ENCODE assay signal across 28 cellular contexts in genomic region chr14:84523746-84524145, GRCh38.
"Had no signal": no experiment of that assay in that cellular context is flagged by ENCODE, and none has a peak within 500 bp of the region (broad histone marks: within the 10 kb centered on the region; RNA-seq: fewer than 3 reads in every experiment).

No MANE protein-coding gene starts in this region.

- H3K36me3 ChIP-seq: esophagus muscularis mucosa, esophagus squamous epithelium, gastrocnemius medialis, gastroesophageal sphincter, heart left ventricle, heart right ventricle had no signal

- ATAC-seq: effector memory CD8-positive, alpha-beta T cell; esophagus mucosa; foreskin keratinocyte; gastrocnemius medialis; gastroesophageal sphincter; heart left ventricle; heart right ventricle had no signal

- H3K4me3 ChIP-seq: coronary artery, dorsolateral prefrontal cortex, esophagus muscularis mucosa, esophagus squamous epithelium, gastrocnemius medialis, gastroesophageal sphincter, heart left ventricle, heart right ventricle, hepatocyte had no signal

- H3K4me2 ChIP-seq: hepatocyte had no signal

- H3K27ac ChIP-seq: coronary artery, dorsolateral prefrontal cortex, epithelial cell of prostate, esophagus muscularis mucosa, esophagus squamous epithelium, foreskin keratinocyte, gastrocnemius medialis, gastroesophageal sphincter, heart left ventricle, heart right ventricle, hepatocyte had no signal

- H3K27me3 ChIP-seq: dorsolateral prefrontal cortex, esophagus muscularis mucosa, esophagus squamous epithelium, foreskin keratinocyte, gastrocnemius medialis, gastroesophageal sphincter, heart left ventricle, heart right ventricle, hepatocyte had no signal

- H2AFZ ChIP-seq: hepatocyte had no signal

- H3K9me3 ChIP-seq: esophagus muscularis mucosa, esophagus squamous epithelium, gastrocnemius medialis, gastroesophageal sphincter, heart left ventricle, heart right ventricle had no signal

- DNase-seq: cortex of kidney; dermis blood vessel endothelial cell; dorsolateral prefrontal cortex; effector CD4-positive, alpha-beta T cell; effector CD8-positive, alpha-beta T cell; effector memory CD4-positive, alpha-beta T cell; effector memory CD8-positive, alpha-beta T cell; endodermal cell; erythroblast; esophagus squamous epithelium; foreskin fibroblast; foreskin keratinocyte; foreskin melanocyte; gastrocnemius medialis; glutamatergic neuron; head of caudate nucleus; heart left ventricle; heart right ventricle; hippocampal formation had no signal

- H3K4me1 ChIP-seq: esophagus muscularis mucosa, esophagus squamous epithelium, foreskin keratinocyte, gastrocnemius medialis, gastroesophageal sphincter, heart left ventricle, heart right ventricle had no signal

- H3K79me2 ChIP-seq: hepatocyte had no signal

- FAIRE-seq: endometrium, endothelial cell of umbilical vein, frontal cortex had no signal
